21 cellular contexts compared by ENCODE assay signal in genomic region chr6:160678744-160679401, GRCh38. TPM values are rescaled to one million over a fixed set of nuclear protein-coding genes. Genes with fewer than 3 reads are reported as not detected.
DNase-seq lines count a peak whose midpoint lies in the region; ATAC-seq, FAIRE-seq and TF ChIP-seq lines count a peak whose summit lies in the region.
"Had no signal": no experiment of that assay in that cellular context is flagged by ENCODE, and none has a peak within 500 bp of the region (broad histone marks: within the 10 kb centered on the region; RNA-seq: fewer than 3 reads in every experiment).

No MANE protein-coding gene starts in this region.

- H3K4me1 ChIP-seq in ES-I3 (ENCODE audit: insufficient read depth, low read length) (no peaks in the 10 kb centered on the region), pancreas (no peaks in the 10 kb centered on the region), Caco-2 (no peaks in the 10 kb centered on the region)
- H3K4me1 ChIP-seq: colonic mucosa had no signal

- no peaks in the 10 kb centered on the region for H3K9me3 ChIP-seq in ES-I3 (ENCODE audit: control insufficient read depth, insufficient read depth, low read length)
- no peaks in the 10 kb centered on the region for H3K9me3 ChIP-seq in pancreas
- no peaks in the 10 kb centered on the region for H3K9me3 ChIP-seq in Caco-2
- H3K9me3 ChIP-seq: colonic mucosa had no signal

- peaks cover 3% of the 10 kb centered on the region for H3K27me3 Mint-ChIP-seq in Caco-2 (ENCODE audit: insufficient read depth, unreplicated experiment)

- H3K36me3 Mint-ChIP-seq in Caco-2 (ENCODE audit: insufficient read depth, unreplicated experiment): no peaks in the 10 kb centered on the region

- no peaks in the 10 kb centered on the region for H3K36me3 ChIP-seq in ES-I3 (ENCODE audit: insufficient read depth, low read length)
- no peaks in the 10 kb centered on the region for H3K36me3 ChIP-seq in bronchial epithelial cell (ENCODE audit: control insufficient read depth, insufficient read depth, low read length)
- H3K36me3 ChIP-seq in pancreas: no peaks in the 10 kb centered on the region
- H3K36me3 ChIP-seq in Caco-2 (ENCODE audit: control insufficient read depth, insufficient read depth, low read length): no peaks in the 10 kb centered on the region
- H3K36me3 ChIP-seq: colonic mucosa had no signal

- no peak overlapping the region for H3K27ac ChIP-seq in pancreas
- H3K27ac ChIP-seq: colonic mucosa, GM23248, KMS-11, RWPE1 had no signal

- peak overlapping the region; percentile 27; the same call in 1 of the 2 replicates for H3K9ac ChIP-seq in ES-I3 (ENCODE audit: low read depth, low read length)
- H3K9ac ChIP-seq: GM23248, KMS-11 had no signal

- peak; percentile 11 for DNase-seq in bronchial epithelial cell (ENCODE audit: low read depth)
- peak; percentile 38 for DNase-seq in iPS-NIHi11 (ENCODE audit: low spot score)
- peak in 5 of 6 donors; percentile 19 to 74 (median 32) for DNase-seq in pancreas
- DNase-seq in Caco-2: no peak
- no peak for DNase-seq in NCI-H510A (lab: John Stamatoyannopoulos, UW)
- DNase-seq: activated CD4-positive, alpha-beta T cell treated with anti-CD3 and anti-CD28 coated beads, Interleukin-2, amount 10 ng/mL, durations not matched to agents 24 days and 14 days; activated T-cell treated with anti-CD3 and anti-CD28 coated beads, Interleukin-2, amount 50 U/mL, for 4 hours; colonic mucosa; GM23248; NCI-H1694 treated with DMSO at 0.1 percent for 48 hours; stimulated activated CD4-positive, alpha-beta T cell treated with anti-CD3 and anti-CD28 coated beads, Interleukin-4, amount 100 ng/mL, for 4 hours; stimulated activated naive CD4-positive, alpha-beta T cell treated with Interleukin-2 at 50 U/mL for 16 hours had no signal

- H3K9me3 Mint-ChIP-seq in Caco-2 (ENCODE audit: unreplicated experiment): peaks cover 10% of the 10 kb centered on the region
- H3K9me3 Mint-ChIP-seq: activated CD4-positive, alpha-beta T cell treated with anti-CD3 and anti-CD28 coated beads, Interleukin-2, amount 10 ng/mL, durations not matched to agents 24 days and 14 days; activated T-cell treated with anti-CD3 and anti-CD28 coated beads, Interleukin-2, amount 50 U/mL, for 4 hours had no signal

- H3K27ac Mint-ChIP-seq in Caco-2 (ENCODE audit: unreplicated experiment): no peak overlapping the region
- H3K27ac Mint-ChIP-seq: activated CD4-positive, alpha-beta T cell treated with anti-CD3 and anti-CD28 coated beads, Interleukin-2, amount 10 ng/mL, durations not matched to agents 24 days and 14 days had no signal

- H3K27me3 ChIP-seq in bronchial epithelial cell (ENCODE audit: control insufficient read depth, insufficient read depth, low read length) (no peaks in the 10 kb centered on the region), pancreas (no peaks in the 10 kb centered on the region), Caco-2 (replicated peaks; ENCODE audit: control insufficient read depth, insufficient read depth, low read length) (no peaks in the 10 kb centered on the region)
- H3K27me3 ChIP-seq: colonic mucosa had no signal

- H3K4me1 Mint-ChIP-seq in Caco-2 (ENCODE audit: low read depth, unreplicated experiment): no peaks in the 10 kb centered on the region
- H3K4me1 Mint-ChIP-seq: activated CD4-positive, alpha-beta T cell treated with anti-CD3 and anti-CD28 coated beads, Interleukin-2, amount 10 ng/mL, durations not matched to agents 24 days and 14 days had no signal

- CTCF ChIA-PET in Caco-2 (lab: Charles Lee): no interaction called here

- H3K4me3 ChIP-seq in bronchial epithelial cell (ENCODE audit: low read depth, low read length): peak overlapping the region; percentile 40
- H3K4me3 ChIP-seq in pancreas: peak overlapping the region; percentile 23 to 57 (median 38)
- no peak overlapping the region for H3K4me3 ChIP-seq in Caco-2 (ENCODE audit: low read depth, low read length)
- H3K4me3 ChIP-seq: colonic mucosa, GM23248 had no signal

- peak; percentile 69 to 87 (median 84) for ATAC-seq in pancreas
- no peak for ATAC-seq in GM21390 (IDR thresholded peaks at IDR 0.05; ENCODE audit: unreplicated experiment)
- no peak for ATAC-seq in GM21529 (IDR thresholded peaks at IDR 0.05; ENCODE audit: unreplicated experiment)
- ATAC-seq: activated T-cell treated with anti-CD3 and anti-CD28 coated beads, Interleukin-2, amount 50 U/mL, for 4 hours had no signal

- FAIRE-seq in bronchial epithelial cell (lab: Jason Lieb, UNC) (no peak), pancreas (lab: Jason Lieb, UNC) (no peak)
- FAIRE-seq: D721Med, GM18507 had no signal

- no peak overlapping the region for H3K4me3 Mint-ChIP-seq in Caco-2 (ENCODE audit: unreplicated experiment)
- H3K4me3 Mint-ChIP-seq: activated CD4-positive, alpha-beta T cell treated with anti-CD3 and anti-CD28 coated beads, Interleukin-2, amount 10 ng/mL, durations not matched to agents 24 days and 14 days; activated T-cell treated with anti-CD3 and anti-CD28 coated beads, Interleukin-2, amount 50 U/mL, for 4 hours had no signal

- TF ChIP-seq CTCF in bronchial epithelial cell (IDR thresholded peaks at IDR 0.05; ENCODE audit: insufficient read depth, low read length, severe bottlenecking): no peak
- no peak for TF ChIP-seq CTCF in pancreas (IDR thresholded peaks at IDR 0.05)
- TF ChIP-seq CTCF in Caco-2 (IDR thresholded peaks at IDR 0.05; ENCODE audit: insufficient read depth in 1 of 2, low read depth in 1 of 2, low read length in 1 of 2, severe bottlenecking in 1 of 2, unreplicated experiment in 1 of 2): no peak

- no TSS peak for BruUV-seq in Caco-2 (replicated peaks; lab: Mats Ljungman, UMichigan)

- intact Hi-C loops in pancreas (cut with DNase I): no loop called here
- intact Hi-C loops in Caco-2 (cut with micrococcal nuclease; ENCODE audit: unreplicated experiment): no loop called here

- POLR2A ChIA-PET in Caco-2 (lab: Charles Lee): no interaction called here

- WGBS in pancreas, 2 donors: 5 to 13% methylated on average over 42 of the region's 42 CpGs

RNA-seq across cellular contexts. Expression of gene LPA, which starts 14.8 kb away (rescaled TPM):
- 0.26 TPM in 2 replicates for total RNA-seq in bronchial epithelial cell
- 1 to 10 TPM in 5 of 6 donors, under 1 TPM in 1; 0.51 to 2.1 (median 1.6) TPM for total RNA-seq in pancreas
- under 1 TPM; 0.07 to 0.15 TPM for polyA plus RNA-seq in pancreas
- total RNA-seq in Caco-2 (2022): not detected in 2 replicates
- total RNA-seq: activated CD4-positive, alpha-beta T cell treated with anti-CD3 and anti-CD28 coated beads, Interleukin-2, amount 10 ng/mL, durations not matched to agents 24 days and 14 days; GM23248; T-helper 2 cell treated with Interferon-gamma antibody and Interleukin-4, amounts not matched to agents 100 ng/mL and 5 ng/mL, for 36 hours had no signal
- polyA plus RNA-seq: GM23248 had no signal

RNA-seq across cellular contexts. Expression of gene PLG, which starts 23.2 kb away (rescaled TPM):
- total RNA-seq in bronchial epithelial cell (not detected in 2 replicates), pancreas (1 to 10 TPM in 1 of 6 donors, under 1 TPM in 1, not detected in 4; 0.21 to 1.8 TPM), Caco-2 (2022) (not detected in 2 replicates)
- under 1 TPM in 1 of 2 donors, not detected in 1; 0.02 TPM for polyA plus RNA-seq in pancreas
- total RNA-seq: GM23248; T-helper 2 cell treated with Interferon-gamma antibody and Interleukin-4, amounts not matched to agents 100 ng/mL and 5 ng/mL, for 36 hours had no signal
- polyA plus RNA-seq: adipose tissue had no signal

Comparison
In these comparisons a context has a peak if more than half of its experiments do, and no peak if none do; other contexts are left out.
1. DNase-seq: peak in bronchial epithelial cell (single experiment), iPS-NIHi11 (single experiment) and pancreas (5 of 6); none in Caco-2 (0 of 2) and NCI-H510A (single experiment).
2. ATAC-seq: peak in pancreas (4 of 4); none in GM21390 (single experiment) and GM21529 (single experiment).